17 cellular contexts compared by ENCODE assay signal in genomic region chr9:108956098-108956533, GRCh38.
"Had no signal": no experiment of that assay in that cellular context is flagged by ENCODE, and none has a peak within 500 bp of the region (broad histone marks: within the 10 kb centered on the region; RNA-seq: fewer than 3 reads in every experiment).

No MANE protein-coding gene starts in this region.

- H3K27me3 Mint-ChIP-seq: type B pancreatic cell had no signal

- H3K4me3 Mint-ChIP-seq: activated naive CD8-positive, alpha-beta T cell; activated T-cell treated with anti-CD3 and anti-CD28 coated beads, Interleukin-2, amount 50 U/mL, for 4 hours; immature natural killer cell; naive thymus-derived CD8-positive, alpha-beta T cell; T-helper 1 cell treated with Interleukin-12 subunit alpha and Interleukin-12 subunit beta and Interleukin-4 antibody, amounts not matched to agents 30 μg/mL and 1 μg/mL, for 36 hours; type B pancreatic cell had no signal

- H3K36me3 Mint-ChIP-seq: immature natural killer cell; naive thymus-derived CD8-positive, alpha-beta T cell had no signal

- H3K9me3 ChIP-seq: mucosa of descending colon had no signal

- H3K4me3 ChIP-seq: dorsolateral prefrontal cortex, mucosa of descending colon had no signal

- H3K4me1 Mint-ChIP-seq: immature natural killer cell; naive thymus-derived CD8-positive, alpha-beta T cell had no signal

- H3K27ac ChIP-seq: dorsolateral prefrontal cortex had no signal

- H3K9me3 Mint-ChIP-seq: activated T-cell treated with anti-CD3 and anti-CD28 coated beads, Interleukin-2, amount 50 U/mL, for 4 hours; immature natural killer cell; naive thymus-derived CD8-positive, alpha-beta T cell; T-helper 1 cell treated with Interleukin-12 subunit alpha and Interleukin-12 subunit beta and Interleukin-4 antibody, amounts not matched to agents 30 μg/mL and 1 μg/mL, for 36 hours; type B pancreatic cell had no signal

- H3K27ac Mint-ChIP-seq: activated naive CD8-positive, alpha-beta T cell; immature natural killer cell; naive thymus-derived CD8-positive, alpha-beta T cell; T-helper 1 cell treated with Interleukin-12 subunit alpha and Interleukin-12 subunit beta and Interleukin-4 antibody, amounts not matched to agents 30 μg/mL and 1 μg/mL, for 36 hours; type B pancreatic cell had no signal

- DNase-seq: activated CD4-positive, alpha-beta T cell treated with anti-CD3 and anti-CD28 coated beads, Interleukin-2, amount 50 U/mL, for 48 hours; activated gamma-delta T cell; activated T-cell treated with anti-CD3 and anti-CD28 coated beads, Interleukin-2, amount 50 U/mL, for 4 hours; dorsolateral prefrontal cortex; foreskin fibroblast; glutamatergic neuron; immature natural killer cell; left colon; mammary epithelial cell; mucosa of descending colon; naive thymus-derived CD8-positive, alpha-beta T cell; occipital lobe; stimulated activated CD4-positive, alpha-beta T cell treated with anti-CD3 and anti-CD28 coated beads, Interleukin-2, amount 100 ng/mL, for 48 hours; stimulated activated naive CD4-positive, alpha-beta T cell treated with Interleukin-2 at 50 U/mL for 16 hours had no signal

- H3K27me3 ChIP-seq: dorsolateral prefrontal cortex had no signal
